Comparison of ENCODE assay signal across 1 cellular context in genomic region chr12:54622463-54623183, GRCh38.
TF ChIP-seq lines count a peak whose summit lies in the region.

No MANE protein-coding gene starts in this region.

TF ChIP-seq in GM23338, 12 proteins besides CTCF, POLR2A, EP300 and RAD21 (continued from another document):
- TF ChIP-seq ETS1 (IDR thresholded peaks at IDR 0.05), result no peak
- no peak for TF ChIP-seq ZNF331 (CRISPR knock-in tag; IDR thresholded peaks at IDR 0.05; ENCODE audit: low read depth)
- TF ChIP-seq REST (IDR thresholded peaks at IDR 0.05; ENCODE audit: unreplicated experiment), result no peak
